Comparison of ENCODE assay signal across 9 cellular contexts in genomic region chr18:59613903-59614302, GRCh38.
"Had no signal": no experiment of that assay in that cellular context is flagged by ENCODE, and none has a peak within 500 bp of the region (broad histone marks: within the 10 kb centered on the region; RNA-seq: fewer than 3 reads in every experiment).

No MANE protein-coding gene starts in this region.

- H3K27ac ChIP-seq: GM23248 had no signal

- FAIRE-seq: H1 had no signal

- H3K4me3 ChIP-seq: GM23248, GM23338, HAP-1 had no signal

- H2AFZ ChIP-seq: GM23248, GM23338 had no signal

- H3K4me1 ChIP-seq: HAP-1 had no signal

- H3K4me2 ChIP-seq: GM23338 had no signal

- H3K36me3 ChIP-seq: HAP-1 had no signal

- H3K9ac ChIP-seq: GM23248 had no signal

- H3K9me3 ChIP-seq: HAP-1 had no signal

- DNase-seq: GM23248, GOT3, H7, H9, HCEC 1CT, HFFc6 had no signal
